3 cellular contexts compared by ENCODE assay signal in genomic region chr2:209371407-209371806, GRCh38.
TF ChIP-seq lines count a peak whose summit lies in the region.

No MANE protein-coding gene starts in this region.

TF ChIP-seq in A549, 52 proteins besides CTCF, POLR2A, EP300 and RAD21:
- TF ChIP-seq PBX3 (IDR thresholded peaks at IDR 0.05) (no peak), MAFK (IDR thresholded peaks at IDR 0.05; ENCODE audit: partially characterized antibody) (peak; percentile 53)

TF ChIP-seq in IMR-90, 13 proteins besides CTCF, POLR2A, EP300 and RAD21:
- no peak for TF ChIP-seq RCOR1 (IDR thresholded peaks at IDR 0.05; ENCODE audit: insufficient replicate concordance, low read length)
- TF ChIP-seq MAFK (IDR thresholded peaks at IDR 0.05; ENCODE audit: low read depth, low read length) = peak; percentile 68

TF ChIP-seq in K562, 482 proteins besides CTCF, POLR2A, EP300 and RAD21:
- TF ChIP-seq MAFK (IDR thresholded peaks at IDR 0.05; ENCODE audit: low read length) (0 out of 2 replicates have a peak, but pooled peaks have one; percentile 5), ZNF316 (IDR thresholded peaks at IDR 0.05) (peak; percentile 16; the same call in 1 of the 2 replicates), IRF2 (CRISPR knock-in tag; IDR thresholded peaks at IDR 0.05) (no peak)
TF ChIP-seq in K562: peak in this region for 2.
